Comparison of ENCODE assay signal across 32 cellular contexts in the genomic region with DNA sequence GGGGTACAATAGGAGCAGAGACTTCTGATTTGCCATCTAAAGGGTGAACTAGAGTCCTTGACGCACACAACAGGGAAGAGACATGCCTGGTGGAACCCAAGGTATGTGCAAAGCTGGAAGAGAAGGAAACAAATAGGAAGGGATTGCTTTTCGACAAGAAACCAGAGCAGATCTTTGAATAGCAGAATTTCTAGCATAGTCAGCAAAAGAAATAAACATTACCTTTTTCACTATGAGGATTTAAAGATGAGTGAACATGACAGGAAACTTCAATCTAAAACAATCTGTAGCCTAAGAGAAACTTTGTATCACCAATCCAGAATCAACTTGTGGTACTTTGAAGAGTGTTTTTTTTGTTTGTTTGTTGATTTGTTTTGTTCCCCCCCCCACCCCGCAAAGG. TPM values are rescaled to one million over a fixed set of nuclear protein-coding genes. Genes with fewer than 3 reads are reported as not detected.
"Had no signal": no experiment of that assay in that cellular context is flagged by ENCODE, and none has a peak within 500 bp of the region (broad histone marks: within the 10 kb centered on the region; RNA-seq: fewer than 3 reads in every experiment).

No MANE protein-coding gene starts in this region.

- H3K9me3 ChIP-seq: ascending aorta, Peyer's patch, SJSA1, SK-N-SH had no signal

- H3K4me3 ChIP-seq: ascending aorta, cardiac muscle cell, Peyer's patch, SJSA1 had no signal

- H3K4me1 ChIP-seq: ascending aorta, Peyer's patch, SJSA1 had no signal

- DNase-seq: activated CD4-positive, alpha-beta T cell treated with anti-CD3 and anti-CD28 coated beads, Interleukin-2, amount 10 ng/mL, durations not matched to agents 24 days and 14 days; activated CD4-positive, alpha-beta T cell treated with anti-CD3 and anti-CD28 coated beads, Interleukin-2, amount 50 U/mL, for 4 hours; activated CD8-positive, alpha-beta T cell treated with anti-CD3 and anti-CD28 coated beads for 36 hours; activated effector memory CD4-positive, alpha-beta T cell treated with anti-CD3 and anti-CD28 coated beads, Interleukin-2, amount 50 U/mL, for 16 hours; activated naive CD4-positive, alpha-beta T cell; activated naive CD4-positive, alpha-beta T cell treated with anti-CD3 and anti-CD28 coated beads, Interleukin-2, amount 50 U/mL, for 16 hours; activated naive CD8-positive, alpha-beta T cell treated with anti-CD3 and anti-CD28 coated beads for 36 hours; activated T-cell treated with anti-CD3 and anti-CD28 coated beads, Interleukin-2, amount 50 U/mL, for 1 hour; activated T-cell treated with anti-CD3 and anti-CD28 coated beads, Interleukin-2, amount 50 U/mL, for 72 hours; amygdala; NCI-H1105 treated with DMSO at 0.1 percent for 48 hours; NCI-H1436; NCI-H1694; NCI-H1930; NCI-H2081 treated with DMSO at 0.1 percent for 48 hours; NCI-H345; NCI-H510A; NCI-H526; NCI-H748 treated with DMSO at 0.1 percent for 48 hours; NK-92 treated with Interleukin-12 subunit alpha and Interleukin-12 subunit beta, amount 100 ng/mL, for 24 hours; PC-3; Peyer's patch; RPMI8226; SHP77 treated with DMSO at 0.1 percent for 48 hours; SK-N-SH had no signal

- H3K9me2 ChIP-seq: SK-N-SH had no signal

- H3K27ac ChIP-seq: ascending aorta, cardiac muscle cell, Peyer's patch, SJSA1 had no signal

- H3K27me3 ChIP-seq: ascending aorta, cardiac muscle cell, Peyer's patch, SJSA1 had no signal

- H3K4me2 ChIP-seq: SK-N-SH had no signal

- ATAC-seq: activated CD8-positive, alpha-beta T cell treated with anti-CD3 and anti-CD28 coated beads for 36 hours; activated T-cell treated with anti-CD3 and anti-CD28 coated beads, Interleukin-2, amount 50 U/mL, for 72 hours; activated T-helper 17 cell treated with anti-CD3 and anti-CD28 coated beads, Interleukin-2, amount 50 U/mL, for 72 hours; PC-3 had no signal

- H3K36me3 ChIP-seq: ascending aorta, cardiac muscle cell, Peyer's patch, SJSA1 had no signal

- H3K9ac ChIP-seq: SK-N-SH had no signal

- FAIRE-seq: TTC549 had no signal

RNA-seq across cellular contexts. Expression of a gene that starts 4.9 kb away (rescaled TPM):
- total RNA-seq: activated CD4-positive, alpha-beta T cell treated with anti-CD3 and anti-CD28 coated beads, Interleukin-2, amount 10 ng/mL, durations not matched to agents 24 days and 14 days; activated CD8-positive, alpha-beta T cell treated with anti-CD3 and anti-CD28 coated beads for 36 hours; activated naive CD8-positive, alpha-beta T cell treated with anti-CD3 and anti-CD28 coated beads for 36 hours; ascending aorta; cardiac muscle cell; chondrocyte; M059J; PC-3; SJSA1 had no signal
- polyA plus RNA-seq: cardiac muscle cell, SK-N-SH had no signal
